ENCODE assay signal across 30 cellular contexts in the genomic region with DNA sequence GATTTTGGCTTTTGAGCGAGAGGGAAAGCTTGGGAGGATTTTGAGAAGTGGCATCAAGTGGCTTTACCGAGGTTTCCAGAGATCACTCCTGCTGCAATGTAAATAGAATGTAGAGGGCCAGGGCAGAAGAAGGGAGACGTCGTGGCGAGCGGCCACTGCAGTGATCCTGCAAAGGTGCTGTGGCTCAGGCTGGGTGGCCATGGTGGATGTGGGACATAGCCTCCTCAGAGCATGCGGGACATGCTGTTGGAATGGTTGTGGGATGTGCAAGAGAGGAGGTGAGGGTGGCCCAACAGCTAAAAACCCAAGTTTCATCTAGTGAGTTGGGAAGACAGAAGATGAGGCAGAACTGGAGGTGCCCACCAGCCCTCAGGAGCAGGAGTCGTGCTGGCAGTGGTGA.
"Had no signal": no experiment of that assay in that cellular context is flagged by ENCODE, and none has a peak within 500 bp of the region (broad histone marks: within the 10 kb centered on the region; RNA-seq: fewer than 3 reads in every experiment).

No MANE protein-coding gene starts in this region.

- H3K4me2 ChIP-seq: neural progenitor cell had no signal

- FAIRE-seq: small intestine had no signal

- H3K9me3 Mint-ChIP-seq: natural killer cell treated with Interleukin-12 subunit alpha and Interleukin-12 subunit beta and Interleukin-15 and Interleukin-18, amount 100 ng/mL, for 72 hours; nephron progenitor cell; neural progenitor cell; stimulated activated effector memory CD8-positive, alpha-beta T cell treated with anti-CD3 and anti-CD28 coated beads, Interleukin-12 subunit alpha, Interleukin-12 subunit beta, amount 100 ng/mL, for 72 hours; stimulated activated naive B cell treated with anti-CD40 and anti-IgM and Interleukin-4, amounts not matched to agents 10 μg/mL and 1 μg/mL and 100 μg/mL, for 72 hours; stimulated activated naive CD8-positive, alpha-beta T cell treated with anti-CD3 and anti-CD28 coated beads, Interleukin-15, Interleukin-2, amounts not matched to agents 100 ng/mL and 50 ng/mL, for 24 hours; type B pancreatic cell had no signal

- H3K9ac ChIP-seq: neural progenitor cell, parathyroid adenoma had no signal

- H3K9me3 ChIP-seq: neutrophil, psoas muscle, right lobe of liver, sigmoid colon, stomach, thoracic aorta, thyroid gland, tibial nerve, upper lobe of right lung, vagina had no signal

- H3K36me3 ChIP-seq: neural progenitor cell, neutrophil, right lobe of liver, sigmoid colon, stomach, thoracic aorta, thyroid gland, tibial nerve, upper lobe of right lung, vagina had no signal

- H3K4me3 ChIP-seq: neural progenitor cell, psoas muscle, right lobe of liver, sigmoid colon, stomach, thoracic aorta, thyroid gland, tibial nerve, upper lobe of right lung, vagina had no signal

- H3K27me3 Mint-ChIP-seq: natural killer cell treated with Interleukin-12 subunit alpha and Interleukin-12 subunit beta and Interleukin-15 and Interleukin-18, amount 100 ng/mL, for 72 hours had no signal

- H3K4me3 Mint-ChIP-seq: natural killer cell treated with Interleukin-12 subunit alpha and Interleukin-12 subunit beta and Interleukin-15 and Interleukin-18, amount 100 ng/mL, for 72 hours; nephron progenitor cell; neural progenitor cell; stimulated activated effector memory CD8-positive, alpha-beta T cell treated with anti-CD3 and anti-CD28 coated beads, Interleukin-12 subunit alpha, Interleukin-12 subunit beta, amount 100 ng/mL, for 72 hours; stimulated activated naive B cell treated with anti-CD40 and anti-IgM and Interleukin-4, amounts not matched to agents 10 μg/mL and 1 μg/mL and 100 μg/mL, for 72 hours; stimulated activated naive CD8-positive, alpha-beta T cell treated with anti-CD3 and anti-CD28 coated beads, Interleukin-15, Interleukin-2, amounts not matched to agents 100 ng/mL and 50 ng/mL, for 24 hours; type B pancreatic cell had no signal

- H2AFZ ChIP-seq: neural progenitor cell, parathyroid adenoma had no signal

- H3K36me3 Mint-ChIP-seq: naive B cell; naive thymus-derived CD8-positive, alpha-beta T cell; natural killer cell treated with Interleukin-12 subunit alpha and Interleukin-12 subunit beta and Interleukin-15 and Interleukin-18, amount 100 ng/mL, for 72 hours; stimulated activated effector memory CD8-positive, alpha-beta T cell treated with anti-CD3 and anti-CD28 coated beads, Interleukin-12 subunit alpha, Interleukin-12 subunit beta, amount 100 ng/mL, for 72 hours; stimulated activated naive B cell treated with anti-CD40 and anti-IgM and Interleukin-4, amounts not matched to agents 10 μg/mL and 1 μg/mL and 100 μg/mL, for 72 hours; type B pancreatic cell had no signal

- DNase-seq: naive B cell; naive thymus-derived CD8-positive, alpha-beta T cell; nephron progenitor cell; nucleus accumbens; posterior cingulate gyrus; psoas muscle; right cardiac atrium; right lobe of liver; sigmoid colon; small intestine; stimulated activated CD4-positive, alpha-beta T cell treated with anti-CD3 and anti-CD28 coated beads, Interleukin-15, amount 100 ng/mL, for 24 hours; stimulated activated CD4-positive, alpha-beta T cell treated with anti-CD3 and anti-CD28 coated beads, Interleukin-2, amount 100 ng/mL, for 24 hours; stimulated activated CD4-positive, alpha-beta T cell treated with anti-CD3 and anti-CD28 coated beads, Interleukin-2, amount 100 ng/mL, for 48 hours; stimulated activated CD4-positive, alpha-beta T cell treated with anti-CD3 and anti-CD28 coated beads, Interleukin-4, amount 100 ng/mL, for 24 hours; stimulated activated naive B cell treated with anti-CD40 and anti-IgM and Interleukin-4, amounts not matched to agents 10 μg/mL and 1 μg/mL and 100 μg/mL, for 72 hours; stimulated activated naive CD4-positive, alpha-beta T cell treated with Interleukin-2 at 50 U/mL for 16 hours; stomach; thyroid gland; upper lobe of right lung had no signal

- H3K27me3 ChIP-seq: right lobe of liver, sigmoid colon, thyroid gland, upper lobe of right lung, vagina had no signal

- ATAC-seq: naive thymus-derived CD8-positive, alpha-beta T cell; natural killer cell treated with Interleukin-12 subunit alpha and Interleukin-12 subunit beta and Interleukin-15 and Interleukin-18, amount 100 ng/mL, for 72 hours; psoas muscle; right cardiac atrium; right lobe of liver; stimulated activated effector memory CD8-positive, alpha-beta T cell treated with anti-CD3 and anti-CD28 coated beads, Interleukin-12 subunit alpha, Interleukin-12 subunit beta, amount 100 ng/mL, for 72 hours; stimulated activated naive B cell treated with anti-CD40 and anti-IgM and Interleukin-4, amounts not matched to agents 10 μg/mL and 1 μg/mL and 100 μg/mL, for 72 hours; upper lobe of right lung had no signal

- H3K4me1 ChIP-seq: neural progenitor cell, parathyroid adenoma had no signal

- H3K27ac Mint-ChIP-seq: naive B cell; natural killer cell treated with Interleukin-12 subunit alpha and Interleukin-12 subunit beta and Interleukin-15 and Interleukin-18, amount 100 ng/mL, for 72 hours; nephron progenitor cell; neural progenitor cell; progenitor cell of endocrine pancreas; stimulated activated effector memory CD8-positive, alpha-beta T cell treated with anti-CD3 and anti-CD28 coated beads, Interleukin-12 subunit alpha, Interleukin-12 subunit beta, amount 100 ng/mL, for 72 hours; stimulated activated naive B cell treated with anti-CD40 and anti-IgM and Interleukin-4, amounts not matched to agents 10 μg/mL and 1 μg/mL and 100 μg/mL, for 72 hours; stimulated activated naive CD8-positive, alpha-beta T cell treated with anti-CD3 and anti-CD28 coated beads, Interleukin-15, Interleukin-2, amounts not matched to agents 100 ng/mL and 50 ng/mL, for 24 hours; type B pancreatic cell had no signal

- H3K27ac ChIP-seq: neural progenitor cell, neutrophil, parathyroid adenoma, psoas muscle, right lobe of liver, sigmoid colon, stomach, thoracic aorta, thyroid gland, tibial nerve, upper lobe of right lung, vagina had no signal
